8 cellular contexts compared by ENCODE assay signal in the genomic region with DNA sequence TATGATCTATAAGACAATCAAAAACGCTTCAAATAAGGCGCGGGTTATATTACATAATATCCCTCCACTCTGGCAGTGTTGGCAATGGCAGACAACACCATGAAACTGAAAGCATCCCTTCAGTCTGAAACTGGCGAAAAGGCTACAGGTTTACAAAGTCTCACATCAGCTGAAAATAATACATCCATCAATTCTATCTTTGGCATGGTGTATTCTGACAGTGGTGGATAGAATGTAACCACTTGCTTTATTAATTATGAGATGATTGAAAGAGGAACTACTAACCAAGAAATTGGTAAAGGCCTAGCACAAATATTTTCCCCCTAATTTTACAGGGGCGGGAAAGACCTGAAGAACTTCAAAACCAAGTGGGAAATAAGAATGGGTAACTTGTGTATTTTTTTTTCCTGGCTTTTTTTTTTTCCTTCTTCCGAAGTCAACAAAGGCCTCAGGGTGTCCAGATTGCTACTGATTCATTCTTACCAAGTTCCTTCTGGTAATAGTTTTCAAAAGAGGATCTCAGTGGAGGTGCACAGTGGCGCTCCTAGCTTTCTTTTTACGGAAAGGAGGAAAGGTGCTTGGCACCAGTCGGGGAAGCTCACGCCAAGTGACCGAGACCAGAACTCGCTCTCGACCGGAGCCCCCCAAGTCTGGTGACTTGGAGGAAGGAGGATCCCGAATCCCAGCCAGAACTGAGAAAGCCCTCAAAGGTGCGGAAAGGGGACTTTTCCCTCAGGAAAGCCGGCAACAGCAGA. TPM values are rescaled to one million over a fixed set of nuclear protein-coding genes. Genes with fewer than 3 reads are reported as not detected.
A peak's percentile ranks its signal among the peaks of the same experiment; 100 is the strongest.
DNase-seq lines count a peak whose midpoint lies in the region; ATAC-seq and TF ChIP-seq lines count a peak whose summit lies in the region.

No MANE protein-coding gene starts in this region.

- 9% methylated on average over 15 of the region's 17 CpGs for WGBS in SK-N-SH (ENCODE audit: low lambda C conversion rate)

- no peak for TF ChIP-seq RAD21 in SK-N-SH (IDR thresholded peaks at IDR 0.05; ENCODE audit: low read length)

- H3K36me3 ChIP-seq in BE2C = no peaks in the 10 kb centered on the region
- H3K36me3 ChIP-seq in SK-N-SH (replicated peaks in 1 of 2; ENCODE audit: control insufficient read depth in 1 of 2, insufficient read depth in 2 of 2, low read length in 1 of 2) = peaks cover 10 to 19% of the 10 kb centered on the region in 2 experiments

- CTCF ChIA-PET in SK-N-SH (lab: Yijun Ruan, JAX) = interaction anchor here (1.3 to 2.6 kb wide), 7 partner anchors 14 to 78 kb away, joined by 3 to 9 read pairs (median 4); no protein-coding TSS in a partner anchor

- no peaks in the 10 kb centered on the region for H3F3A ChIP-seq in SK-N-SH (replicated peaks; ENCODE audit: insufficient read depth)

- H4K20me1 ChIP-seq in SK-N-SH (ENCODE audit: insufficient read depth) = no peaks in the 10 kb centered on the region; the same call in 1 of the 2 replicates

- no peak for TF ChIP-seq CTCF in BE2C (IDR thresholded peaks at IDR 0.05; ENCODE audit: low read depth, low read length)
- TF ChIP-seq CTCF in SK-N-SH (IDR thresholded peaks at IDR 0.05) = no peak

- H3K9me2 ChIP-seq in SK-N-SH = no peaks in the 10 kb centered on the region

- peak overlapping the region; percentile 98; the same call in 1 of the 2 replicates for H2AFZ ChIP-seq in SK-N-SH (ENCODE audit: low read depth)

- H3K4me1 Mint-ChIP-seq in naive thymus-derived CD8-positive, alpha-beta T cell = peaks cover 23 to 68% (median 65%) of the 10 kb centered on the region in 4 donors

- DNase-seq in BE2C = no peak
- DNase-seq in SK-N-SH = peak; percentile 15
- no peak for DNase-seq in epithelial cell of prostate (ENCODE audit: low read depth, low spot score)
- peak in 3 of 10 donors; percentile 11 to 16 (median 16) for DNase-seq in naive thymus-derived CD8-positive, alpha-beta T cell
- no peak for DNase-seq in nucleus accumbens (lab: John Stamatoyannopoulos, UW)
- DNase-seq in NCI-H128 (lab: John Stamatoyannopoulos, UW; ENCODE audit: unreplicated experiment) = no peak

- POLR2A ChIA-PET in SK-N-SH (lab: Yijun Ruan, JAX) = interaction anchor here (2.7 kb wide), 1 partner anchor 12 kb away, joined by 7 read pairs; no protein-coding TSS in a partner anchor
- POLR2A ChIA-PET in naive thymus-derived CD8-positive, alpha-beta T cell (lab: Charles Lee) = interaction anchor here (0.8 to 2.1 kb wide), 2 partner anchors 20 to 155 kb away, joined by 3 to 13 read pairs; a partner anchor contains a TSS

- peaks cover 0 to 4% (median 1%) of the 10 kb centered on the region in 9 donors for H3K9me3 Mint-ChIP-seq in naive thymus-derived CD8-positive, alpha-beta T cell

- peak; percentile 23 for ATAC-seq in GM18517 (IDR thresholded peaks at IDR 0.05; ENCODE audit: unreplicated experiment)
- peak; percentile 5 for ATAC-seq in HG03135 (IDR thresholded peaks at IDR 0.05; ENCODE audit: unreplicated experiment)
- peak in 1 of 2 donors; percentile 10 for ATAC-seq in naive thymus-derived CD8-positive, alpha-beta T cell

- H3K27me3 ChIP-seq in BE2C (no peaks in the 10 kb centered on the region), SK-N-SH (ENCODE audit: insufficient read depth) (no peaks in the 10 kb centered on the region)

- peak overlapping the region; percentile 84 for H3K4me2 ChIP-seq in SK-N-SH

- H3K9ac ChIP-seq in SK-N-SH = peak overlapping the region; percentile 88

- peak overlapping the region; percentile 94 to 99 (median 98) for H3K4me3 Mint-ChIP-seq in naive thymus-derived CD8-positive, alpha-beta T cell

- TF ChIP-seq EP300 in SK-N-SH (IDR thresholded peaks at IDR 0.05; ENCODE audit: borderline replicate concordance in 1 of 2, low read depth in 1 of 2, low read length in 1 of 2) = no peak

- H3K27ac ChIP-seq in SK-N-SH (ENCODE audit: low read depth in 2 of 2, low read length in 1 of 2) (peak overlapping the region; percentile 85 to 90), epithelial cell of prostate (peak overlapping the region; percentile 91)

- peaks cover 96% of the 10 kb centered on the region for H3K79me2 ChIP-seq in SK-N-SH (ENCODE audit: insufficient read depth)

- H3K9me3 ChIP-seq in BE2C (no peaks in the 10 kb centered on the region), SK-N-SH (no peaks in the 10 kb centered on the region)

- no peaks in the 10 kb centered on the region for H3K27me3 Mint-ChIP-seq in naive thymus-derived CD8-positive, alpha-beta T cell

- H3K36me3 Mint-ChIP-seq in naive thymus-derived CD8-positive, alpha-beta T cell = peaks cover 6 to 26% (median 19%) of the 10 kb centered on the region in 3 donors

- H3K27ac Mint-ChIP-seq in naive thymus-derived CD8-positive, alpha-beta T cell = peak overlapping the region; percentile 80 to 99 (median 97)

- H3K4me1 ChIP-seq in BE2C (no peaks in the 10 kb centered on the region; the same call in 1 of the 2 replicates), SK-N-SH (ENCODE audit: control insufficient read depth in 1 of 2, insufficient read depth in 2 of 2, low read depth in 1 of 2, low read length in 1 of 2) (peaks cover 0 to 7% of the 10 kb centered on the region in 2 experiments; a peak in 3 of 4 replicates)

- H3K4me3 ChIP-seq in BE2C (ENCODE audit: low read depth, low read length) = peak overlapping the region; percentile 74
- peak overlapping the region; percentile 82 to 86 for H3K4me3 ChIP-seq in SK-N-SH (ENCODE audit: low read depth in 2 of 2, low read length in 1 of 2)

TF ChIP-seq in SK-N-SH, 30 proteins besides CTCF, POLR2A, EP300 and RAD21:
- TF ChIP-seq, protein P1, sequence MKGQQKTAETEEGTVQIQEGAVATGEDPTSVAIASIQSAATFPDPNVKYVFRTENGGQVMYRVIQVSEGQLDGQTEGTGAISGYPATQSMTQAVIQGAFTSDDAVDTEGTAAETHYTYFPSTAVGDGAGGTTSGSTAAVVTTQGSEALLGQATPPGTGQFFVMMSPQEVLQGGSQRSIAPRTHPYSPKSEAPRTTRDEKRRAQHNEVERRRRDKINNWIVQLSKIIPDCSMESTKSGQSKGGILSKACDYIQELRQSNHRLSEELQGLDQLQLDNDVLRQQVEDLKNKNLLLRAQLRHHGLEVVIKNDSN (IDR thresholded peaks at IDR 0.05; ENCODE audit: borderline replicate concordance, low read depth) = no peak
- TF ChIP-seq, protein P2, sequence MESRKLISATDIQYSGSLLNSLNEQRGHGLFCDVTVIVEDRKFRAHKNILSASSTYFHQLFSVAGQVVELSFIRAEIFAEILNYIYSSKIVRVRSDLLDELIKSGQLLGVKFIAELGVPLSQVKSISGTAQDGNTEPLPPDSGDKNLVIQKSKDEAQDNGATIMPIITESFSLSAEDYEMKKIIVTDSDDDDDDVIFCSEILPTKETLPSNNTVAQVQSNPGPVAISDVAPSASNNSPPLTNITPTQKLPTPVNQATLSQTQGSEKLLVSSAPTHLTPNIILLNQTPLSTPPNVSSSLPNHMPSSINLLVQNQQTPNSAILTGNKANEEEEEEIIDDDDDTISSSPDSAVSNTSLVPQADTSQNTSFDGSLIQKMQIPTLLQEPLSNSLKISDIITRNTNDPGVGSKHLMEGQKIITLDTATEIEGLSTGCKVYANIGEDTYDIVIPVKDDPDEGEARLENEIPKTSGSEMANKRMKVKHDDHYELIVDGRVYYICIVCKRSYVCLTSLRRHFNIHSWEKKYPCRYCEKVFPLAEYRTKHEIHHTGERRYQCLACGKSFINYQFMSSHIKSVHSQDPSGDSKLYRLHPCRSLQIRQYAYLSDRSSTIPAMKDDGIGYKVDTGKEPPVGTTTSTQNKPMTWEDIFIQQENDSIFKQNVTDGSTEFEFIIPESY (IDR thresholded peaks at IDR 0.05; ENCODE audit: borderline replicate concordance, low read depth) = no peak
- no peak for TF ChIP-seq FOSL2 (IDR thresholded peaks at IDR 0.05; ENCODE audit: borderline replicate concordance, low read depth)
- no peak for TF ChIP-seq TEAD4 (IDR thresholded peaks at IDR 0.05; ENCODE audit: borderline replicate concordance, insufficient read depth)
- TF ChIP-seq, protein P3, sequence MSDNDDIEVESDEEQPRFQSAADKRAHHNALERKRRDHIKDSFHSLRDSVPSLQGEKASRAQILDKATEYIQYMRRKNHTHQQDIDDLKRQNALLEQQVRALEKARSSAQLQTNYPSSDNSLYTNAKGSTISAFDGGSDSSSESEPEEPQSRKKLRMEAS (IDR thresholded peaks at IDR 0.05; ENCODE audit: low read depth) = no peak
- TF ChIP-seq RXRA (IDR thresholded peaks at IDR 0.05; ENCODE audit: borderline replicate concordance, low read depth) = no peak
- TF ChIP-seq MXI1 (IDR thresholded peaks at IDR 0.05; ENCODE audit: low read depth, low read length) = no peak
- no peak for TF ChIP-seq RFX5 (IDR thresholded peaks at IDR 0.05; ENCODE audit: low read length)
- TF ChIP-seq CHD2 (IDR thresholded peaks at IDR 0.05; ENCODE audit: low read length, partially characterized antibody) = no peak
TF ChIP-seq in SK-N-SH: peak in this region for 0.

RNA-seq across cellular contexts. Expression of a gene that starts 0.7 kb away (rescaled TPM):
- 14.8 TPM for polyA plus RNA-seq in BE2C (2012; ENCODE audit: insufficient read depth, insufficient read length, low read depth)
- polyA plus RNA-seq in SK-N-SH (2012; rRNA removed) = 50.6 and 51.0 TPM in 2 replicates
- 71.9 and 72.6 TPM in 2 replicates for polyA plus RNA-seq in SK-N-SH (2012; cell fraction: cytosol; rRNA removed)
- polyA plus RNA-seq in SK-N-SH (2012; cell fraction: nucleus; rRNA removed) = 50.6 and 84.5 TPM in 2 replicates
- total RNA-seq in naive thymus-derived CD8-positive, alpha-beta T cell = 10 to 100 TPM; 46.4 to 52.9 TPM
- polyA plus RNA-seq in naive thymus-derived CD8-positive, alpha-beta T cell = 10 to 100 TPM; 18.2 to 19.5 (median 18.5) TPM

RNA-seq across cellular contexts. Expression of a gene that starts 53.9 kb away (rescaled TPM):
- polyA plus RNA-seq in BE2C (2012; ENCODE audit: insufficient read depth, insufficient read length, low read depth) = 0.34 TPM
- polyA plus RNA-seq in SK-N-SH (2012; rRNA removed) = 0.02 and 0.06 TPM in 2 replicates
- 0.04 and 0.06 TPM in 2 replicates for polyA plus RNA-seq in SK-N-SH (2012; cell fraction: cytosol; rRNA removed)
- polyA plus RNA-seq in SK-N-SH (2012; cell fraction: nucleus; rRNA removed) = 0.08 and 0.14 TPM in 2 replicates
- not detected for total RNA-seq in naive thymus-derived CD8-positive, alpha-beta T cell
- not detected for polyA plus RNA-seq in naive thymus-derived CD8-positive, alpha-beta T cell
